Comparison of ENCODE assay signal across 28 cellular contexts in genomic region chr18:34280653-34281052, GRCh38. TPM values are rescaled to one million over a fixed set of nuclear protein-coding genes. Genes with fewer than 3 reads are reported as not detected.
"Had no signal": no experiment of that assay in that cellular context is flagged by ENCODE, and none has a peak within 500 bp of the region (broad histone marks: within the 10 kb centered on the region; RNA-seq: fewer than 3 reads in every experiment).

No MANE protein-coding gene starts in this region.

- H3K9me3 ChIP-seq: esophagus muscularis mucosa, heart left ventricle, prostate gland, uterus had no signal

- H3K4me1 ChIP-seq: esophagus muscularis mucosa, foreskin keratinocyte, heart left ventricle, pancreas, prostate gland, uterus had no signal

- DNase-seq: activated CD4-positive, alpha-beta T cell treated with anti-CD3 and anti-CD28 coated beads for 4 hours; activated CD4-positive, alpha-beta T cell treated with anti-CD3 and anti-CD28 coated beads, Interleukin-2, amount 50 U/mL, for 4 hours; activated CD8-positive, alpha-beta memory T cell treated with anti-CD3 and anti-CD28 coated beads for 24 hours; activated effector memory CD4-positive, alpha-beta T cell treated with Interleukin-2 at 50 U/mL for 16 hours; activated naive CD4-positive, alpha-beta T cell treated with Interleukin-2 at 50 U/mL for 16 hours; anterior cingulate cortex; foreskin keratinocyte; heart left ventricle; hypothalamus; midbrain; naive thymus-derived CD4-positive, alpha-beta T cell; nucleus accumbens; pancreas; retina; stimulated activated CD4-positive, alpha-beta T cell treated with anti-CD3 and anti-CD28 coated beads, Interleukin-12 subunit alpha, Interleukin-12 subunit beta, amount 100 ng/mL, for 4 hours; stimulated activated CD4-positive, alpha-beta T cell treated with anti-CD3 and anti-CD28 coated beads, Interleukin-4, amount 100 ng/mL, for 1 hour; uterus had no signal

- H3K4me3 ChIP-seq: esophagus muscularis mucosa, heart left ventricle, pancreas, prostate gland, skin epidermis, uterus had no signal

- H3K27ac Mint-ChIP-seq: activated naive CD8-positive, alpha-beta T cell; dendritic cell treated with granulocyte-macrophage colony-stimulating factor and Interleukin-4, amounts not matched to agents 40 ng/mL and 50 ng/mL, for 4 days; naive thymus-derived CD4-positive, alpha-beta T cell; stimulated activated naive CD8-positive, alpha-beta T cell treated with anti-CD3 and anti-CD28 coated beads, Interleukin-15, Interleukin-2, amounts not matched to agents 100 ng/mL and 50 ng/mL, for 24 hours; type B pancreatic cell had no signal

- H3K9me3 Mint-ChIP-seq: dendritic cell treated with granulocyte-macrophage colony-stimulating factor and Interleukin-4, amounts not matched to agents 40 ng/mL and 50 ng/mL, for 4 days; type B pancreatic cell had no signal

- H3K27me3 ChIP-seq: esophagus muscularis mucosa, foreskin keratinocyte, heart left ventricle, pancreas, uterus had no signal

- H3K36me3 ChIP-seq: esophagus muscularis mucosa, heart left ventricle, pancreas, prostate gland, uterus had no signal

- H3K27ac ChIP-seq: esophagus muscularis mucosa, foreskin keratinocyte, heart left ventricle, pancreas, prostate gland, skin epidermis, uterus had no signal

- H3K36me3 Mint-ChIP-seq: activated naive CD8-positive, alpha-beta T cell; naive thymus-derived CD4-positive, alpha-beta T cell; type B pancreatic cell had no signal

- H3K4me1 Mint-ChIP-seq: central memory CD8-positive, alpha-beta T cell had no signal

- ATAC-seq: foreskin keratinocyte; heart left ventricle; naive thymus-derived CD4-positive, alpha-beta T cell; sciatic nerve had no signal

- H3K27me3 Mint-ChIP-seq: activated naive CD8-positive, alpha-beta T cell; central memory CD8-positive, alpha-beta T cell; dendritic cell treated with granulocyte-macrophage colony-stimulating factor and Interleukin-4, amounts not matched to agents 40 ng/mL and 50 ng/mL, for 4 days; naive thymus-derived CD4-positive, alpha-beta T cell; stimulated activated naive CD8-positive, alpha-beta T cell treated with anti-CD3 and anti-CD28 coated beads, Interleukin-15, Interleukin-2, amounts not matched to agents 100 ng/mL and 50 ng/mL, for 24 hours had no signal

- H3K4me3 Mint-ChIP-seq: activated naive CD8-positive, alpha-beta T cell; central memory CD8-positive, alpha-beta T cell; dendritic cell treated with granulocyte-macrophage colony-stimulating factor and Interleukin-4, amounts not matched to agents 40 ng/mL and 50 ng/mL, for 4 days; naive thymus-derived CD4-positive, alpha-beta T cell; stimulated activated naive CD8-positive, alpha-beta T cell treated with anti-CD3 and anti-CD28 coated beads, Interleukin-15, Interleukin-2, amounts not matched to agents 100 ng/mL and 50 ng/mL, for 24 hours; type B pancreatic cell had no signal

RNA-seq across cellular contexts. Expression of gene NOL4, which starts 55.9 kb away (rescaled TPM):
- total RNA-seq: bronchial epithelial cell; esophagus muscularis mucosa; foreskin keratinocyte; naive thymus-derived CD4-positive, alpha-beta T cell; subcutaneous adipose tissue had no signal
- polyA plus RNA-seq: foreskin keratinocyte; naive thymus-derived CD4-positive, alpha-beta T cell had no signal
